Comparison of ENCODE assay signal across 19 cellular contexts in the genomic region with DNA sequence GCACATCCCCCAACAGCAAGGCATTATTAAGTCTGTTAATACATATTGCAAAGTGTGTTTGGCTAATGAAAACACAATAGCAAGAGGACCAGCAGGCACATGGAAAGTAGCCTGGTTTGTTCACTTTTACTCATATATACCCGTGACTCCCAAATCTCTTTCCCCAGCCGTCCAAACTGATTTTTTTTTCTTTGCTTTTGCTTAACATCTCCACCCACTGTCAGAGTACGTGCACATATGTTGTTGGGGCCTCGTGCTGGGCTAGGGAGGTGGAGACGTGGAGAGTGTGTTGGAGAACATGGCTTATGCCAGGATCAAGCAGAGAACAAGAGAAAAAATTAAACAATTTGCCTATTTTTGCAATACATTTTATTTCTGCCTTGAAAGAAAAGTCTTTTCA. TPM values are rescaled to one million over a fixed set of nuclear protein-coding genes. Genes with fewer than 3 reads are reported as not detected.
DNase-seq lines count a peak whose midpoint lies in the region; FAIRE-seq and TF ChIP-seq lines count a peak whose summit lies in the region.
"Had no signal": no experiment of that assay in that cellular context is flagged by ENCODE, and none has a peak within 500 bp of the region (broad histone marks: within the 10 kb centered on the region; RNA-seq: fewer than 3 reads in every experiment).

No MANE protein-coding gene starts in this region.

- peaks cover 5% of the 10 kb centered on the region for H3K27me3 Mint-ChIP-seq in astrocyte (ENCODE audit: low read depth, unreplicated experiment)

- H3K4me1 ChIP-seq in astrocyte (ENCODE audit: insufficient read depth, low read length): peaks cover 13% of the 10 kb centered on the region

- DNase-seq in G401 (ENCODE audit: low spot score) (peak; percentile 84), NCI-H1694 (lab: John Stamatoyannopoulos, UW) (peak; percentile 70), astrocyte (ENCODE audit: low read depth) (no peak), occipital lobe (lab: John Stamatoyannopoulos, UW) (peak; percentile 29), EL (no peak), GM13977 (ENCODE audit: low spot score) (no peak), NCI-H1092 treated with DMSO at 0.1 percent for 48 hours (lab: John Stamatoyannopoulos, UW) (no peak)
- DNase-seq: AML-193; COR-L47; DMS79; MG63; NCI-H1105 treated with DMSO at 0.1 percent for 48 hours; NCI-H187 treated with DMSO at 0.1 percent for 48 hours; NCI-H526 treated with DMSO at 0.1 percent for 48 hours; NK-92 treated with Interleukin-12 subunit alpha and Interleukin-12 subunit beta, amount 100 ng/mL, for 24 hours; RPMI8226; SIG-M5 had no signal

- H3K36me3 ChIP-seq in astrocyte (ENCODE audit: insufficient read depth, low read length): no peaks in the 10 kb centered on the region
- H3K36me3 ChIP-seq: MG63 had no signal

- H2AFZ ChIP-seq in astrocyte (ENCODE audit: low read depth, low read length): no peak overlapping the region

- H3K27ac Mint-ChIP-seq in astrocyte (ENCODE audit: unreplicated experiment): peak overlapping the region; percentile 21
- H3K27ac Mint-ChIP-seq: T-helper 1 cell treated with Interleukin-12 subunit alpha and Interleukin-12 subunit beta and Interleukin-4 antibody, amounts not matched to agents 30 μg/mL and 1 μg/mL, for 36 hours had no signal

- TF ChIP-seq CTCF in astrocyte (IDR thresholded peaks at IDR 0.05; ENCODE audit: insufficient read depth, low read depth, low read length): no peak
- no peak for TF ChIP-seq CTCF in GM13977 (IDR thresholded peaks at IDR 0.05; ENCODE audit: extremely low read depth, insufficient read depth, missing control alignments)

- in situ Hi-C loops in G401 (cut with HindIII; ENCODE audit: low sequenced_read_pairs): no loop called here
- in situ Hi-C loops in GM13977 (cut with MboI; ENCODE audit: low pct_unique_long_range_greater_than_20kb, low sequenced_read_pairs, unreplicated experiment): no loop called here

- peaks cover 20% of the 10 kb centered on the region for H3K4me1 Mint-ChIP-seq in astrocyte (ENCODE audit: low read depth, unreplicated experiment)

- H3K27ac ChIP-seq in astrocyte (ENCODE audit: low read depth, low read length): no peak overlapping the region

- H3K9me3 ChIP-seq in astrocyte (ENCODE audit: insufficient read depth, low read depth, low read length): no peaks in the 10 kb centered on the region
- H3K9me3 ChIP-seq: MG63 had no signal

- no peaks in the 10 kb centered on the region for H3K36me3 Mint-ChIP-seq in astrocyte (ENCODE audit: low read depth, unreplicated experiment)

- peaks cover 17% of the 10 kb centered on the region for H3K27me3 ChIP-seq in astrocyte (ENCODE audit: insufficient read depth, low read length)

- H3K79me2 ChIP-seq in astrocyte (ENCODE audit: insufficient read depth, low read length): no peaks in the 10 kb centered on the region

- H3K4me3 Mint-ChIP-seq in astrocyte (ENCODE audit: unreplicated experiment): no peak overlapping the region
- H3K4me3 Mint-ChIP-seq: T-helper 1 cell treated with Interleukin-12 subunit alpha and Interleukin-12 subunit beta and Interleukin-4 antibody, amounts not matched to agents 30 μg/mL and 1 μg/mL, for 36 hours had no signal

- no peaks in the 10 kb centered on the region for H4K20me1 ChIP-seq in astrocyte (ENCODE audit: insufficient read depth, low read length)

- no peak overlapping the region for H3K4me2 ChIP-seq in astrocyte (ENCODE audit: low read length)

- H3K9me3 Mint-ChIP-seq in astrocyte (ENCODE audit: unreplicated experiment): no peaks in the 10 kb centered on the region
- H3K9me3 Mint-ChIP-seq: T-helper 1 cell treated with Interleukin-12 subunit alpha and Interleukin-12 subunit beta and Interleukin-4 antibody, amounts not matched to agents 30 μg/mL and 1 μg/mL, for 36 hours had no signal

- no peak overlapping the region for H3K9ac ChIP-seq in astrocyte (ENCODE audit: low read length)

- no peak for FAIRE-seq in astrocyte (lab: Jason Lieb, UNC)
- FAIRE-seq: G401.6 had no signal

- H3K4me3 ChIP-seq in astrocyte (ENCODE audit: insufficient read depth, low read depth, low read length): no peak overlapping the region
- H3K4me3 ChIP-seq: MG63 had no signal

RNA-seq across cellular contexts. Expression of a gene that starts 4.2 kb away (rescaled TPM):
- not detected in 2 replicates for total RNA-seq in G401 (2014; rRNA removed; shearing (Covaris generic))
- total RNA-seq in astrocyte (40.6 and 45.9 TPM in 2 replicates), occipital lobe (147 TPM)

Comparison
In these comparisons a context has a peak if more than half of its experiments do, and no peak if none do; other contexts are left out.
1. DNase-seq: peak in G401 (single experiment), NCI-H1694 (single experiment) and occipital lobe (single experiment); none in astrocyte (single experiment), EL (single experiment), GM13977 (single experiment) and NCI-H1092 treated with DMSO at 0.1 percent for 48 hours (single experiment).
2. RNA of a gene that starts 4.2 kb away (total RNA-seq): 147 TPM in occipital lobe (single experiment) and 40.6 to 45.9 TPM in astrocyte; not detected in G401; every median in the first group is over 10 times any median in the second.